In genomic region chr12:131628766-131629448, GRCh38 we compare ENCODE assay signal across 29 cellular contexts.
DNase-seq lines count a peak whose midpoint lies in the region; ATAC-seq and TF ChIP-seq lines count a peak whose summit lies in the region.
"Had no signal": no experiment of that assay in that cellular context is flagged by ENCODE, and none has a peak within 500 bp of the region (broad histone marks: within the 10 kb centered on the region; RNA-seq: fewer than 3 reads in every experiment).

No MANE protein-coding gene starts in this region.

- no peak for DNase-seq in activated CD4-positive, alpha-beta T cell treated with anti-CD3 and anti-CD28 coated beads, Interleukin-2, amount 10 ng/mL, durations not matched to agents 24 days and 14 days
- DNase-seq in activated CD4-positive, alpha-beta T cell treated with anti-CD3 and anti-CD28 coated beads, Interleukin-2, amount 50 U/mL, for 48 hours, result no peak
- DNase-seq in Daoy (ENCODE audit: low read depth), result peak; percentile 4
- no peak for DNase-seq in T-helper 17 cell
- DNase-seq in natural killer cell, result no peak
- DNase-seq in NCI-H1105 treated with DMSO at 0.1 percent for 48 hours (lab: John Stamatoyannopoulos, UW), result no peak
- DNase-seq in NCI-H510A treated with DMSO at 0.1 percent for 48 hours (lab: John Stamatoyannopoulos, UW), result no peak
- DNase-seq: 8988T; activated CD4-positive, alpha-beta T cell treated with anti-CD3 and anti-CD28 coated beads for 4 hours; activated naive CD8-positive, alpha-beta T cell treated with anti-CD3 and anti-CD28 coated beads for 36 hours; anterior cingulate cortex; CD4-positive, CD25-positive, alpha-beta regulatory T cell; effector CD8-positive, alpha-beta T cell; hippocampal formation; NCI-H1694 treated with DMSO at 0.1 percent for 48 hours; NCI-H446; NCI-H774; stimulated activated CD4-positive, alpha-beta T cell treated with anti-CD3 and anti-CD28 coated beads, Interleukin-4, amount 100 ng/mL, for 4 hours; SW 1271; upper lobe of right lung; WERI-Rb-1 had no signal

- peaks cover 5% of the 10 kb centered on the region for H3K36me3 Mint-ChIP-seq in activated CD4-positive, alpha-beta T cell treated with anti-CD3 and anti-CD28 coated beads, Interleukin-2, amount 10 ng/mL, durations not matched to agents 24 days and 14 days (ENCODE audit: low read depth)
- H3K36me3 Mint-ChIP-seq in T-helper 17 cell (ENCODE audit: low read depth) (no peaks in the 10 kb centered on the region), natural killer cell (no peaks in the 10 kb centered on the region)
- H3K36me3 Mint-ChIP-seq: CD4-positive, CD25-positive, alpha-beta regulatory T cell had no signal

- H3K27me3 Mint-ChIP-seq in activated CD4-positive, alpha-beta T cell treated with anti-CD3 and anti-CD28 coated beads, Interleukin-2, amount 10 ng/mL, durations not matched to agents 24 days and 14 days, result peaks cover 2% of the 10 kb centered on the region
- H3K27me3 Mint-ChIP-seq in T-helper 17 cell (no peaks in the 10 kb centered on the region), natural killer cell (ENCODE audit: low read depth in 2 of 2) (no peaks in the 10 kb centered on the region)
- H3K27me3 Mint-ChIP-seq: IgD-negative memory B cell had no signal

- H3K27ac Mint-ChIP-seq in activated CD4-positive, alpha-beta T cell treated with anti-CD3 and anti-CD28 coated beads, Interleukin-2, amount 10 ng/mL, durations not matched to agents 24 days and 14 days, result peak overlapping the region; percentile 65
- H3K27ac Mint-ChIP-seq in T-helper 17 cell (peak overlapping the region; percentile 8), natural killer cell (peak overlapping the region in 1 of 2 donors; percentile 54)
- H3K27ac Mint-ChIP-seq: activated naive CD8-positive, alpha-beta T cell treated with anti-CD3 and anti-CD28 coated beads for 36 hours; activated T-helper 2 cell treated with anti-CD3 and anti-CD28 coated beads, Interferon-gamma antibody, Interleukin-2, Interleukin-4, amounts not matched to agents 10 μg/mL and 5 μg/mL and 100 μg/mL, durations not matched to agents 14 hours and 24 hours and 36 hours; nephron had no signal

- H3K4me1 Mint-ChIP-seq in activated CD4-positive, alpha-beta T cell treated with anti-CD3 and anti-CD28 coated beads, Interleukin-2, amount 10 ng/mL, durations not matched to agents 24 days and 14 days, result peaks cover 3% of the 10 kb centered on the region
- peaks cover 6% of the 10 kb centered on the region for H3K4me1 Mint-ChIP-seq in T-helper 17 cell
- H3K4me1 Mint-ChIP-seq in natural killer cell, result peaks cover 50 to 60% of the 10 kb centered on the region in 2 donors

- H3K9me3 ChIP-seq in T-helper 17 cell (ENCODE audit: control insufficient read depth, low read length, poor library complexity, severe bottlenecking), result no peaks in the 10 kb centered on the region
- H3K9me3 ChIP-seq: SJCRH30, suprapubic skin, upper lobe of right lung had no signal

- intact Hi-C loops in activated CD4-positive, alpha-beta T cell treated with anti-CD3 and anti-CD28 coated beads, Interleukin-2, amount 10 ng/mL, durations not matched to agents 24 days and 14 days (cut with micrococcal nuclease), result no loop called here
- intact Hi-C loops in natural killer cell (cut with micrococcal nuclease), result no loop called here

- peaks cover 8% of the 10 kb centered on the region for H3K9me3 Mint-ChIP-seq in activated CD4-positive, alpha-beta T cell treated with anti-CD3 and anti-CD28 coated beads, Interleukin-2, amount 10 ng/mL, durations not matched to agents 24 days and 14 days
- H3K9me3 Mint-ChIP-seq in natural killer cell, result peaks cover 3 to 4% of the 10 kb centered on the region in 2 donors
- H3K9me3 Mint-ChIP-seq: activated T-helper 2 cell treated with anti-CD3 and anti-CD28 coated beads, Interferon-gamma antibody, Interleukin-2, Interleukin-4, amounts not matched to agents 10 μg/mL and 5 μg/mL and 100 μg/mL, durations not matched to agents 14 hours and 24 hours and 36 hours; nephron had no signal

- no peak overlapping the region for H3K4me3 Mint-ChIP-seq in activated CD4-positive, alpha-beta T cell treated with anti-CD3 and anti-CD28 coated beads, Interleukin-2, amount 10 ng/mL, durations not matched to agents 24 days and 14 days
- H3K4me3 Mint-ChIP-seq in T-helper 17 cell (peak overlapping the region; percentile 63), natural killer cell (peak overlapping the region; percentile 50)
- H3K4me3 Mint-ChIP-seq: activated naive CD8-positive, alpha-beta T cell treated with anti-CD3 and anti-CD28 coated beads for 36 hours; nephron had no signal

- ATAC-seq in T-helper 17 cell (no peak), natural killer cell (no peak), HG02642 (IDR thresholded peaks at IDR 0.05; ENCODE audit: poor library complexity, unreplicated experiment) (no peak)
- ATAC-seq: HCT116, left lobe of liver, upper lobe of right lung had no signal

- TF ChIP-seq CTCF in natural killer cell (IDR thresholded peaks at IDR 0.05), result no peak
